Comparison of ENCODE assay signal across 17 cellular contexts in genomic region chr1:77831566-77831965, GRCh38. TPM values are rescaled to one million over a fixed set of nuclear protein-coding genes. Genes with fewer than 3 reads are reported as not detected.
DNase-seq lines count a peak whose midpoint lies in the region; ATAC-seq and TF ChIP-seq lines count a peak whose summit lies in the region.
"Had no signal": no experiment of that assay in that cellular context is flagged by ENCODE, and none has a peak within 500 bp of the region (broad histone marks: within the 10 kb centered on the region; RNA-seq: fewer than 3 reads in every experiment).

No MANE protein-coding gene starts in this region.

- peak overlapping the region; percentile 73 to 97 (median 88) for H3K27ac ChIP-seq in heart right ventricle
- peak overlapping the region in 40 of 59 donors; percentile 32 to 90 (median 74) for H3K27ac ChIP-seq in dorsolateral prefrontal cortex
- peak overlapping the region; percentile 50 to 86 (median 75) for H3K27ac ChIP-seq in upper lobe of left lung

- H3K4me1 ChIP-seq in heart right ventricle (peaks cover 3 to 69% (median 52%) of the 10 kb centered on the region in 9 donors), upper lobe of left lung (peaks cover 28 to 55% (median 48%) of the 10 kb centered on the region in 4 donors)

- no peaks in the 10 kb centered on the region for H3K9me3 Mint-ChIP-seq in nephron
- H3K9me3 Mint-ChIP-seq: activated naive CD4-positive, alpha-beta T cell treated with anti-CD3 and anti-CD28 coated beads, Interleukin-2, amount 50 U/mL, for 72 hours; dendritic cell treated with granulocyte-macrophage colony-stimulating factor and Interleukin-4, amounts not matched to agents 40 ng/mL and 50 ng/mL, for 4 days; GM23338 had no signal

- TF ChIP-seq EP300 in upper lobe of left lung (IDR thresholded peaks at IDR 0.05) = no peak

- no peak for TF ChIP-seq POLR2A in upper lobe of left lung (IDR thresholded peaks at IDR 0.05)

- H3K36me3 Mint-ChIP-seq in nephron (ENCODE audit: low read depth) = peaks cover 17% of the 10 kb centered on the region
- H3K36me3 Mint-ChIP-seq: activated naive CD4-positive, alpha-beta T cell treated with anti-CD3 and anti-CD28 coated beads, Interleukin-2, amount 50 U/mL, for 72 hours had no signal

- no peaks in the 10 kb centered on the region for H3K27me3 Mint-ChIP-seq in nephron (ENCODE audit: low read depth)
- H3K27me3 Mint-ChIP-seq: dendritic cell treated with granulocyte-macrophage colony-stimulating factor and Interleukin-4, amounts not matched to agents 40 ng/mL and 50 ng/mL, for 4 days had no signal

- H3K9me3 ChIP-seq in heart right ventricle (no peaks in the 10 kb centered on the region), upper lobe of left lung (no peaks in the 10 kb centered on the region)

- H3K27ac Mint-ChIP-seq in nephron = peak overlapping the region; percentile 72 to 85 (median 76)
- H3K27ac Mint-ChIP-seq: dendritic cell treated with granulocyte-macrophage colony-stimulating factor and Interleukin-4, amounts not matched to agents 40 ng/mL and 50 ng/mL, for 4 days; GM23338 had no signal

- H3K36me3 ChIP-seq in heart right ventricle = peaks cover 0 to 19% (median 0%) of the 10 kb centered on the region in 9 donors
- peaks cover 0 to 17% (median 0%) of the 10 kb centered on the region in 4 donors for H3K36me3 ChIP-seq in upper lobe of left lung

- H3K4me3 ChIP-seq in heart right ventricle = no peak overlapping the region
- H3K4me3 ChIP-seq in dorsolateral prefrontal cortex = no peak overlapping the region
- no peak overlapping the region for H3K4me3 ChIP-seq in upper lobe of left lung
- H3K4me3 ChIP-seq: GM23338 had no signal

- H3K4me3 Mint-ChIP-seq in nephron = no peak overlapping the region
- H3K4me3 Mint-ChIP-seq: dendritic cell treated with granulocyte-macrophage colony-stimulating factor and Interleukin-4, amounts not matched to agents 40 ng/mL and 50 ng/mL, for 4 days; GM23338 had no signal

- H3K27me3 ChIP-seq in heart right ventricle (no peaks in the 10 kb centered on the region), dorsolateral prefrontal cortex (no peaks in the 10 kb centered on the region), upper lobe of left lung (no peaks in the 10 kb centered on the region)

- DNase-seq in heart right ventricle (no peak), cardiac septum (ENCODE audit: low spot score) (no peak), dorsolateral prefrontal cortex (no peak), upper lobe of left lung (no peak), HuH-7 (ENCODE audit: low spot score) (no peak), D341Med (ENCODE audit: low spot score) (no peak), medulla oblongata (ENCODE audit: extremely low spot score) (no peak)
- DNase-seq: activated CD4-positive, CD25-positive, alpha-beta regulatory T cell; activated CD8-positive, alpha-beta memory T cell treated with anti-CD3 and anti-CD28 coated beads, Interleukin-2, amount 50 U/mL, for 4 hours; COR-L47; NCI-H1092 treated with DMSO at 0.1 percent for 48 hours; stimulated activated naive CD4-positive, alpha-beta T cell treated with Interleukin-2 at 50 U/mL for 16 hours; SW 1271 had no signal

- intact Hi-C loops in heart right ventricle (cut with DNase I) (loop anchor here in 4 of 10 donors (5.0 to 10.0 kb wide), 3 partner anchors 53 to 71 kb away; partner anchors contain the start of gene NEXN (in 3 of the 4)), cardiac septum (cut with DNase I) (loop anchor here (5.0 kb wide), 1 partner anchor 271 kb away; no protein-coding TSS in a partner anchor), dorsolateral prefrontal cortex (cut with DNase I) (no loop called here)

- peaks cover 69% of the 10 kb centered on the region for H3K4me1 Mint-ChIP-seq in nephron
- H3K4me1 Mint-ChIP-seq: GM23338 had no signal

- no peak for ATAC-seq in heart right ventricle
- ATAC-seq in upper lobe of left lung (ENCODE audit: low FRiP score in 2 of 2) = no peak
- ATAC-seq: activated naive CD4-positive, alpha-beta T cell treated with anti-CD3 and anti-CD28 coated beads, Interleukin-2, amount 50 U/mL, for 72 hours; GM23338 had no signal

- 45 to 59% methylated on average over 4 of the region's 4 CpGs for WGBS in heart right ventricle, 2 donors
- WGBS in upper lobe of left lung, 2 donors = 68 to 73% methylated on average over 4 of the region's 4 CpGs

- TF ChIP-seq CTCF in heart right ventricle (IDR thresholded peaks at IDR 0.05) = no peak
- no peak for TF ChIP-seq CTCF in dorsolateral prefrontal cortex (IDR thresholded peaks at IDR 0.05 in 54 of 56, conservative IDR thresholded peaks at IDR 0.05 in 2 of 56; ENCODE audit: low read depth in 1 of 56, partially characterized antibody in 56 of 56)
- TF ChIP-seq CTCF in nephron (IDR thresholded peaks at IDR 0.05; ENCODE audit: unreplicated experiment in 3 of 3) = no peak
- no peak for TF ChIP-seq CTCF in upper lobe of left lung (IDR thresholded peaks at IDR 0.05)

RNA-seq across cellular contexts. Expression of gene MIGA1, which starts 52.1 kb away (rescaled TPM):
- 10 to 100 TPM in 9 of 10 donors, 1 to 10 TPM in 1; 9.9 to 14.8 (median 12.4) TPM for total RNA-seq in heart right ventricle
- 1 to 10 TPM; 2.4 to 2.7 TPM for polyA plus RNA-seq in heart right ventricle
- total RNA-seq in cardiac septum = 11.1 TPM
- 10 to 100 TPM; 33.7 to 74.8 (median 59.0) TPM for total RNA-seq in dorsolateral prefrontal cortex
- total RNA-seq in upper lobe of left lung = 10 to 100 TPM in 5 of 6 donors, 1 to 10 TPM in 1; 7.7 to 19.2 (median 13.5) TPM

RNA-seq across cellular contexts. Expression of gene NEXN, which starts 56.9 kb away (rescaled TPM):
- total RNA-seq in heart right ventricle (100 to 1,000 TPM; 248 to 479 (median 396) TPM), cardiac septum (532 TPM), dorsolateral prefrontal cortex (10 to 100 TPM in 2 of 120 experiments, 1 to 10 TPM in 112, under 1 TPM in 6; 0.75 to 11.7 (median 2.1) TPM), upper lobe of left lung (10 to 100 TPM; 13.0 to 60.8 (median 28.2) TPM)
- 1,000 to 10,000 TPM in 1 of 2 donors, 100 to 1,000 TPM in 1; 277 to 1,016 TPM for polyA plus RNA-seq in heart right ventricle
